Comparison of ENCODE assay signal across 11 cellular contexts in genomic region chr6:56891754-56892153, GRCh38.
DNase-seq lines count a peak whose midpoint lies in the region; TF ChIP-seq lines count a peak whose summit lies in the region.
"Had no signal": no experiment of that assay in that cellular context is flagged by ENCODE, and none has a peak within 500 bp of the region (broad histone marks: within the 10 kb centered on the region; RNA-seq: fewer than 3 reads in every experiment).

No MANE protein-coding gene starts in this region.

- DNase-seq in NCI-H2171 treated with DMSO at 0.1 percent for 48 hours (lab: John Stamatoyannopoulos, UW) (peak; percentile 26), NCI-H2171 (lab: John Stamatoyannopoulos, UW) (no peak), neuronal stem cell (ENCODE audit: low spot score) (no peak), ovary (no peak), NCI-H510A treated with DMSO at 0.1 percent for 48 hours (lab: John Stamatoyannopoulos, UW) (no peak)
- DNase-seq in activated CD8-positive, alpha-beta memory T cell treated with anti-CD3 and anti-CD28 coated beads, Interleukin-2, amount 50 U/mL, for 4 hours: no peak
- DNase-seq: activated CD4-positive, CD25-positive, alpha-beta regulatory T cell treated with anti-CD3 and anti-CD28 coated beads, Interleukin-2, amount 50 U/mL, for 72 hours; psoas muscle; uterus had no signal

- TF ChIP-seq POLR2A in ovary (IDR thresholded peaks at IDR 0.05): no peak

- no peak overlapping the region for H2BK12ac ChIP-seq in neuronal stem cell (ENCODE audit: low read length)

- TF ChIP-seq EP300 in ovary (IDR thresholded peaks at IDR 0.05): no peak

- H3K4me1 ChIP-seq in HEK293 (ENCODE audit: control insufficient read depth, insufficient read depth, low read length) (no peaks in the 10 kb centered on the region), neuronal stem cell (ENCODE audit: control insufficient read depth in 2 of 2, insufficient read depth in 1 of 2, low read depth in 1 of 2, low read length in 2 of 2) (no peaks in the 10 kb centered on the region), ovary (ENCODE audit: insufficient read depth) (no peaks in the 10 kb centered on the region)
- H3K4me1 ChIP-seq: psoas muscle, uterus had no signal

- CTCF ChIA-PET in HEK293 (lab: Yijun Ruan, JAX): interaction anchor here (0.6 to 3.6 kb wide), 10 partner anchors 12 to 425 kb away, joined by 3 to 56 read pairs (median 6); partner anchors contain the start of genes BEND6 and PRIM2

- no CpG with 5 or more reads among the region's 2 CpGs for WGBS in neuronal stem cell (ENCODE audit: extremely low coverage in 2 of 2, insufficient read length in 2 of 2, insufficient replicate concordance in 1 of 2), 2 donors
- WGBS in ovary, 3 donors: 97 to 100% (median 98%) methylated on average over 2 of the region's 2 CpGs

- H3K79me1 ChIP-seq in neuronal stem cell (ENCODE audit: low read depth, low read length): no peaks in the 10 kb centered on the region

- H2AK5ac ChIP-seq in neuronal stem cell (ENCODE audit: low read depth, low read length): no peak overlapping the region

- POLR2A ChIA-PET in HEK293 (lab: Yijun Ruan, JAX): interaction anchor here (0.5 to 0.6 kb wide), 2 partner anchors 22 to 248 kb away, joined by 3 to 12 read pairs; no protein-coding TSS in a partner anchor

- no peak overlapping the region for H3K9ac ChIP-seq in neuronal stem cell (ENCODE audit: low read depth, low read length, poor library complexity)

- H4K8ac ChIP-seq in neuronal stem cell (ENCODE audit: low read depth, low read length): no peak overlapping the region

- H3K4me2 ChIP-seq in neuronal stem cell (ENCODE audit: insufficient read depth, low read length, poor library complexity, severe bottlenecking): no peak overlapping the region

- H3K4me3 ChIP-seq in HEK293 (ENCODE audit: low read depth, low read length) (no peak overlapping the region), neuronal stem cell (ENCODE audit: low read length in 2 of 2) (no peak overlapping the region), ovary (no peak overlapping the region)
- H3K4me3 ChIP-seq: psoas muscle, uterus had no signal

- H2BK120ac ChIP-seq in neuronal stem cell (ENCODE audit: low read depth, low read length): no peak overlapping the region

- H3K18ac ChIP-seq in neuronal stem cell (ENCODE audit: low read length): no peak overlapping the region

- no peak overlapping the region for H2AFZ ChIP-seq in neuronal stem cell (ENCODE audit: low read length)

- H3K23ac ChIP-seq in neuronal stem cell (ENCODE audit: low read depth, low read length, poor library complexity): no peak overlapping the region

- H3K9me3 ChIP-seq in HEK293 (ENCODE audit: control insufficient read depth, insufficient read depth, low read depth, low read length) (no peaks in the 10 kb centered on the region), neuronal stem cell (replicated peaks in 1 of 2; ENCODE audit: control insufficient read depth in 2 of 2, insufficient read depth in 1 of 2, low read depth in 1 of 2, low read length in 2 of 2) (no peaks in the 10 kb centered on the region), ovary (no peaks in the 10 kb centered on the region)
- H3K9me3 ChIP-seq: psoas muscle, uterus had no signal

- no peak overlapping the region for H3K27ac ChIP-seq in HEK293 (ENCODE audit: extremely low read depth, low read depth, low read length)
- no peak overlapping the region for H3K27ac ChIP-seq in VCaP
- no peak overlapping the region for H3K27ac ChIP-seq in neuronal stem cell (replicated peaks; ENCODE audit: low read length)
- no peak overlapping the region for H3K27ac ChIP-seq in ovary
- H3K27ac ChIP-seq: psoas muscle had no signal

- no peak overlapping the region for H4K91ac ChIP-seq in neuronal stem cell (ENCODE audit: low read depth, low read length, poor library complexity)

- H3K4ac ChIP-seq in neuronal stem cell (ENCODE audit: low read length): no peak overlapping the region

- TF ChIP-seq CTCF in HEK293 (tag by site-specific recombination; IDR thresholded peaks at IDR 0.05) (peak; percentile 74; the same call in 1 of the 2 replicates), VCaP (conservative IDR thresholded peaks at IDR 0.05) (peak; percentile 25; the same call in 1 of the 2 replicates), ovary (IDR thresholded peaks at IDR 0.05) (no peak)

- H3K27me3 ChIP-seq in neuronal stem cell (ENCODE audit: control insufficient read depth in 3 of 3, insufficient read depth in 3 of 3, low read depth in 1 of 3, low read length in 3 of 3) (no peaks in the 10 kb centered on the region), ovary (no peaks in the 10 kb centered on the region)
- H3K27me3 ChIP-seq: uterus had no signal

- H3K36me3 ChIP-seq in HEK293 (ENCODE audit: control insufficient read depth in 2 of 2, insufficient read depth in 1 of 2, low read length in 2 of 2): no peaks in the 10 kb centered on the region
- no peaks in the 10 kb centered on the region for H3K36me3 ChIP-seq in neuronal stem cell (replicated peaks in 1 of 2; ENCODE audit: control insufficient read depth in 2 of 2, insufficient read depth in 2 of 2, low read length in 2 of 2)
- H3K36me3 ChIP-seq in ovary: no peaks in the 10 kb centered on the region
- H3K36me3 ChIP-seq: uterus had no signal

- H2BK15ac ChIP-seq in neuronal stem cell (ENCODE audit: low read length): peak overlapping the region; percentile 37

- H3K14ac ChIP-seq in neuronal stem cell (ENCODE audit: low read length): no peak overlapping the region

- intact Hi-C loops in ovary (cut with DNase I): no loop called here

- no peak overlapping the region for H2BK5ac ChIP-seq in neuronal stem cell (ENCODE audit: low read length)

TF ChIP-seq in HEK293, 187 proteins besides CTCF, POLR2A, EP300 and RAD21:
- peak; percentile 51 for TF ChIP-seq ZNF654 (tag by site-specific recombination; IDR thresholded peaks at IDR 0.05; ENCODE audit: low read depth)
- no peak for TF ChIP-seq ZNF529 (tag by site-specific recombination; IDR thresholded peaks at IDR 0.05; ENCODE audit: insufficient replicate concordance)

Comparison
In these comparisons a context has a peak if more than half of its experiments do, and no peak if none do; other contexts are left out.
1. CTCF ChIP-seq: peak in HEK293 (single experiment) and VCaP (single experiment); none in ovary (0 of 3).